Comparison of ENCODE assay signal across 21 cellular contexts in the genomic region with DNA sequence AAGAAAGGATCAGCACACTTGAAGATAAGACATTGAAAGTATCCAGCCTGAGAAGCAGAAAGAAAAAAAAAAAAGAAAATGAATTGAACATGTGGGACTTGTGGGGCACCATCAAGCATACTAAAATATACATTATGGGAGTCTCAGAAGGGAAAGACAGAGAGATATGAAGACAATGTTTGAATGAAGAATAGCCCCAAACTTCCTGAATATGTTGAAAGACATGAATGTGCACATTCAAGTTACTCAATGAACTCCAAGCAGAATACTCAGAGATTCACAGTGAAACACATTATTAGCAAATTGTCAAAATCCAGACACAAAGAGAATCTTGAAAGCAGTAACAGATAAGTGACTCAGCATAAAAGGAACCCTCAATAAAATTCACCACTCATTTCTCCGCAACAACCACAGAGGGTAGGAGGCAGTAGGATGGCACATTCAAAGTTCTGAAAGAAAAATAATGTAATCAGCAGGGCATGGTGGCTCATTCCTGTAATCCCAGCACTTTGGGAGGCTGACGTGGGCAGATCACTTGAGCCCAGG.
"Had no signal": no experiment of that assay in that cellular context is flagged by ENCODE, and none has a peak within 500 bp of the region (broad histone marks: within the 10 kb centered on the region; RNA-seq: fewer than 3 reads in every experiment).

No MANE protein-coding gene starts in this region.

- DNase-seq: activated CD4-positive, alpha-beta T cell treated with anti-CD3 and anti-CD28 coated beads for 1 hour; activated CD8-positive, alpha-beta memory T cell treated with anti-CD3 and anti-CD28 coated beads for 24 hours; activated CD8-positive, alpha-beta memory T cell treated with anti-CD3 and anti-CD28 coated beads, Interleukin-2, amount 50 U/mL, for 48 hours; activated naive CD4-positive, alpha-beta T cell treated with Interleukin-2 at 50 U/mL for 16 hours; activated naive CD8-positive, alpha-beta T cell treated with anti-CD3 and anti-CD28 coated beads, Interleukin-2, amount 10 ng/mL, durations not matched to agents 7 days and 5 days; dorsolateral prefrontal cortex; foreskin fibroblast; hippocampal formation; left cardiac atrium; lower lobe of right lung; naive thymus-derived CD8-positive, alpha-beta T cell; pancreas; spleen; stimulated activated CD4-positive, alpha-beta T cell treated with anti-CD3 and anti-CD28 coated beads, Interleukin-4, amount 100 ng/mL, for 4 hours; T-helper 1 cell; T-helper 9 cell; testis; upper lobe of left lung had no signal

- H3K9me3 ChIP-seq: lower lobe of right lung, pancreas, testis, upper lobe of left lung had no signal

- H3K27me3 ChIP-seq: dorsolateral prefrontal cortex, pancreas, spleen, testis, upper lobe of left lung had no signal

- H3K4me3 ChIP-seq: dorsolateral prefrontal cortex, lower lobe of right lung, pancreas, spleen, testis, upper lobe of left lung had no signal

- H3K4me1 ChIP-seq: lower lobe of right lung, pancreas, spleen, upper lobe of left lung had no signal

- H3K27ac ChIP-seq: dorsolateral prefrontal cortex, lower lobe of right lung, pancreas, spleen, testis, upper lobe of left lung, VCaP had no signal

- H3K36me3 ChIP-seq: lower lobe of right lung, pancreas, spleen, upper lobe of left lung had no signal

- ATAC-seq: left cardiac atrium; lower lobe of right lung; naive thymus-derived CD8-positive, alpha-beta T cell; pancreas; sciatic nerve; stimulated activated memory B cell treated with anti-CD40 and anti-IgM and Interleukin-4, amounts not matched to agents 10 μg/mL and 1 μg/mL and 100 μg/mL, for 72 hours had no signal
